In the genomic region with DNA sequence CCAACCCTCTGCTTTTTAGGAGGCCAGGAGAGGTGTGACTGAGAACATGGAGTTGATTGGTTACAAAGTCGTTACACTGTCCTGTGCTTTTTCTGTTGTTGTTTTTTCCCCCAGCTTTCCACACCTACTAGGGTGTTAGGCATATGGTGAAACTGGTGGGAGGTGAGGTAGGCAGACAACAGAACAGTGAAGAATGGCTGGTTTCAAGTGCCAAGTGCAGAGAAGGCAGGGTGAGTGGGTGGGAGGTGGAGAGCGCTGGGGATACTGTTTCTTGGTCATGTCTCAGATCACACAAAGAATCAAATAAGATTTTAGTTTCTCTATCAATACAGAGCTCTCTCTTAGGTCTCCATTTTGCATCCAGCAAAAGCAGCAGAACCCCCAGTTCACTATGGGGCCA, we compare ENCODE assay signal across 9 cellular contexts. TPM values are rescaled to one million over a fixed set of nuclear protein-coding genes. Genes with fewer than 3 reads are reported as not detected.
DNase-seq lines count a peak whose midpoint lies in the region; ATAC-seq and TF ChIP-seq lines count a peak whose summit lies in the region.
"Had no signal": no experiment of that assay in that cellular context is flagged by ENCODE, and none has a peak within 500 bp of the region (broad histone marks: within the 10 kb centered on the region; RNA-seq: fewer than 3 reads in every experiment).

No MANE protein-coding gene starts in this region.

- H3K9me3 ChIP-seq in right atrium auricular region (no peaks in the 10 kb centered on the region), colonic mucosa (no peaks in the 10 kb centered on the region), aorta (ENCODE audit: control insufficient read depth, low read length) (no peaks in the 10 kb centered on the region)
- H3K9me3 ChIP-seq: ovary had no signal

- no peak for TF ChIP-seq POLR2A in erythroblast (IDR thresholded peaks at IDR 0.05; ENCODE audit: low read length)

- WGBS in aorta, 2 donors: 54 to 60% methylated on average over 2 of the region's 2 CpGs

- intact Hi-C loops in left ventricle myocardium superior (cut with micrococcal nuclease): no loop called here
- intact Hi-C loops in colonic mucosa (cut with DNase I): no loop called here
- intact Hi-C loops in aorta (cut with DNase I): no loop called here

- H3K36me3 ChIP-seq in right atrium auricular region (no peaks in the 10 kb centered on the region), colonic mucosa (no peaks in the 10 kb centered on the region), rectal smooth muscle tissue (ENCODE audit: control insufficient read depth, insufficient read depth, low read length) (no peaks in the 10 kb centered on the region), aorta (ENCODE audit: control insufficient read depth in 1 of 2, insufficient read depth in 2 of 2, low read length in 1 of 2) (no peaks in the 10 kb centered on the region)
- H3K36me3 ChIP-seq: ovary had no signal

- ATAC-seq in left ventricle myocardium superior (no peak), aorta (ENCODE audit: low FRiP score) (no peak), foreskin keratinocyte (no peak), GM19452 (IDR thresholded peaks at IDR 0.05; ENCODE audit: unreplicated experiment) (no peak)

- H3K9ac ChIP-seq in colonic mucosa (ENCODE audit: low read depth in 2 of 2, low read length in 2 of 2) (no peak overlapping the region), rectal smooth muscle tissue (ENCODE audit: low read length) (no peak overlapping the region)

- H3K4me1 ChIP-seq in right atrium auricular region (peaks cover 0 to 51% of the 10 kb centered on the region in 2 donors), colonic mucosa (peaks cover 8% of the 10 kb centered on the region), rectal smooth muscle tissue (ENCODE audit: control insufficient read depth, insufficient read depth, low read length) (peaks cover 40% of the 10 kb centered on the region), aorta (ENCODE audit: control insufficient read depth in 1 of 2, insufficient read depth in 2 of 2, low read length in 2 of 2) (peaks cover 0 to 4% of the 10 kb centered on the region in 2 donors), foreskin keratinocyte (peaks cover 20% of the 10 kb centered on the region)

- H3K27me3 ChIP-seq in right atrium auricular region (no peaks in the 10 kb centered on the region), colonic mucosa (no peaks in the 10 kb centered on the region), rectal smooth muscle tissue (ENCODE audit: control insufficient read depth, insufficient read depth, low read length) (no peaks in the 10 kb centered on the region), aorta (ENCODE audit: control insufficient read depth in 1 of 2, insufficient read depth in 2 of 2, low read length in 1 of 2) (no peaks in the 10 kb centered on the region), foreskin keratinocyte (no peaks in the 10 kb centered on the region)
- H3K27me3 ChIP-seq: ovary had no signal

- TF ChIP-seq CTCF in right atrium auricular region (IDR thresholded peaks at IDR 0.05) (no peak), colonic mucosa (IDR thresholded peaks at IDR 0.05) (no peak), foreskin keratinocyte (conservative IDR thresholded peaks at IDR 0.05) (no peak)

- H3K4me3 ChIP-seq in right atrium auricular region (no peak overlapping the region), colonic mucosa (no peak overlapping the region), rectal smooth muscle tissue (ENCODE audit: low read length) (no peak overlapping the region), aorta (ENCODE audit: low read length in 2 of 2) (no peak overlapping the region)
- H3K4me3 ChIP-seq: ovary had no signal

- H3K27ac ChIP-seq in right atrium auricular region (peak overlapping the region; percentile 99), colonic mucosa (peak overlapping the region; percentile 84), rectal smooth muscle tissue (ENCODE audit: low read depth, low read length) (peak overlapping the region; percentile 93), aorta (ENCODE audit: low read depth in 1 of 2, low read length in 2 of 2) (peak overlapping the region; percentile 22 to 87), foreskin keratinocyte (no peak overlapping the region)

- DNase-seq in right atrium auricular region (ENCODE audit: low spot score) (no peak), left ventricle myocardium superior (no peak), colonic mucosa (no peak), aorta (no peak), foreskin keratinocyte (no peak), erythroblast (lab: John Stamatoyannopoulos, UW) (no peak)

RNA-seq across cellular contexts. Expression of gene SPTAN1, which starts 2.2 kb away (rescaled TPM):
- 100 to 1,000 TPM; 233 to 270 TPM for total RNA-seq in right atrium auricular region
- 244 TPM for total RNA-seq in left ventricle myocardium superior
- total RNA-seq in colonic mucosa: 100 to 1,000 TPM; 263 to 282 TPM
- 100 to 1,000 TPM; 384 to 504 TPM for total RNA-seq in aorta
- 100 to 1,000 TPM in 1 of 2 donors, 10 to 100 TPM in 1; 94.4 to 237 TPM for polyA plus RNA-seq in aorta
- total RNA-seq in foreskin keratinocyte: 128 and 131 TPM in 2 replicates
- 87.3 and 89.6 TPM in 2 replicates for polyA plus RNA-seq in foreskin keratinocyte

RNA-seq across cellular contexts. Expression of gene GLE1, which starts 45.7 kb away (rescaled TPM):
- total RNA-seq in right atrium auricular region (10 to 100 TPM; 14.4 to 18.1 TPM), left ventricle myocardium superior (20.6 TPM), colonic mucosa (10 to 100 TPM; 30.7 to 44.5 TPM), aorta (10 to 100 TPM; 13.5 to 17.3 TPM), foreskin keratinocyte (33.5 and 36.6 TPM in 2 replicates)
- polyA plus RNA-seq in aorta (10 to 100 TPM in 1 of 2 donors, 1 to 10 TPM in 1; 6.9 to 12.2 TPM), foreskin keratinocyte (16.4 and 19.6 TPM in 2 replicates)
